8 cellular contexts compared by ENCODE assay signal in genomic region chr6:27126815-27127537, GRCh38.
DNase-seq lines count a peak whose midpoint lies in the region; ATAC-seq and TF ChIP-seq lines count a peak whose summit lies in the region.

No MANE protein-coding gene starts in this region.

- TF ChIP-seq EP300 in stomach (IDR thresholded peaks at IDR 0.05), result no peak

- in situ Hi-C loops in GM18951 (cut with MboI; ENCODE audit: low sequenced_read_pairs, unreplicated experiment), result loop anchor here (25.0 kb wide), 1 partner anchor 1090 kb away; a partner anchor contains a TSS

- H3K9me3 Mint-ChIP-seq in activated T-cell treated with anti-CD3 and anti-CD28 coated beads, Interleukin-2, amount 50 U/mL, for 4 hours, result no peaks in the 10 kb centered on the region
- no peaks in the 10 kb centered on the region for H3K9me3 Mint-ChIP-seq in nephron

- peak; percentile 55 for ATAC-seq in HG03378 (IDR thresholded peaks at IDR 0.05; ENCODE audit: unreplicated experiment)
- peak; percentile 84 to 92 for ATAC-seq in activated T-cell treated with anti-CD3 and anti-CD28 coated beads, Interleukin-2, amount 50 U/mL, for 4 hours

- H3K36me3 ChIP-seq in stomach, result no peaks in the 10 kb centered on the region

- peak; percentile 41 for TF ChIP-seq POLR2A in GM18951 (IDR thresholded peaks at IDR 0.05; ENCODE audit: extremely low read depth, insufficient read depth, insufficient read length)
- TF ChIP-seq POLR2A in stomach (IDR thresholded peaks at IDR 0.05), result no peak

- H3K27ac ChIP-seq in stomach, result peak overlapping the region in 3 of 5 donors; percentile 50 to 79 (median 61)

- WGBS in stomach, 5 donors, result 19 to 21% (median 19%) methylated on average over 23 of the region's 23 CpGs

- DNase-seq in AML-193 (lab: John Stamatoyannopoulos, UW) (peak; percentile 93 to 95), OCI-M1 (lab: John Stamatoyannopoulos, UW) (peak; percentile 97), fibroblast of gingiva (ENCODE audit: low read depth) (peak; percentile 88), stomach (peak; percentile 89)
- DNase-seq in activated T-cell treated with anti-CD3 and anti-CD28 coated beads, Interleukin-2, amount 50 U/mL, for 4 hours, result peak; percentile 78

- peak overlapping the region; percentile 73 for H3K4me3 Mint-ChIP-seq in activated T-cell treated with anti-CD3 and anti-CD28 coated beads, Interleukin-2, amount 50 U/mL, for 4 hours
- H3K4me3 Mint-ChIP-seq in nephron, result peak overlapping the region; percentile 80 to 85 (median 81)

- H3K27me3 Mint-ChIP-seq in activated T-cell treated with anti-CD3 and anti-CD28 coated beads, Interleukin-2, amount 50 U/mL, for 4 hours (ENCODE audit: low read depth), result no peaks in the 10 kb centered on the region
- no peaks in the 10 kb centered on the region for H3K27me3 Mint-ChIP-seq in nephron (ENCODE audit: low read depth)

- no peaks in the 10 kb centered on the region for H3K36me3 Mint-ChIP-seq in activated T-cell treated with anti-CD3 and anti-CD28 coated beads, Interleukin-2, amount 50 U/mL, for 4 hours (ENCODE audit: insufficient read depth)
- peaks cover 4% of the 10 kb centered on the region for H3K36me3 Mint-ChIP-seq in nephron (ENCODE audit: low read depth)

- peaks cover 0 to 22% (median 6%) of the 10 kb centered on the region in 4 donors for H3K4me1 ChIP-seq in stomach

- TF ChIP-seq CTCF in nephron (IDR thresholded peaks at IDR 0.05; ENCODE audit: unreplicated experiment in 3 of 3) (peak; percentile 78 to 90 (median 79)), stomach (IDR thresholded peaks at IDR 0.05) (peak in 5 of 7 experiments; percentile 46 to 81 (median 65))

- peak overlapping the region; percentile 79 to 89 (median 88) for H3K27ac Mint-ChIP-seq in nephron

- peaks cover 0 to 5% (median 0%) of the 10 kb centered on the region in 3 donors for H3K27me3 ChIP-seq in stomach

- H3K9me3 ChIP-seq in stomach, result no peaks in the 10 kb centered on the region

- H3K4me1 Mint-ChIP-seq in activated T-cell treated with anti-CD3 and anti-CD28 coated beads, Interleukin-2, amount 50 U/mL, for 4 hours (ENCODE audit: low read depth), result peaks cover 20% of the 10 kb centered on the region
- peaks cover 17% of the 10 kb centered on the region for H3K4me1 Mint-ChIP-seq in nephron

- intact Hi-C loops in stomach (cut with DNase I; ENCODE audit: low total_unique reads), result no loop called here

- H3K4me3 ChIP-seq in stomach, result peak overlapping the region; percentile 15 to 34 (median 28)

Comparison
In these comparisons a context has a peak if more than half of its experiments do, and no peak if none do; other contexts are left out.
1. Peak in every context shown above with its lines: DNase-seq, ATAC-seq, H3K4me3 ChIP-seq and H3K27ac ChIP-seq.